In the genomic region with DNA sequence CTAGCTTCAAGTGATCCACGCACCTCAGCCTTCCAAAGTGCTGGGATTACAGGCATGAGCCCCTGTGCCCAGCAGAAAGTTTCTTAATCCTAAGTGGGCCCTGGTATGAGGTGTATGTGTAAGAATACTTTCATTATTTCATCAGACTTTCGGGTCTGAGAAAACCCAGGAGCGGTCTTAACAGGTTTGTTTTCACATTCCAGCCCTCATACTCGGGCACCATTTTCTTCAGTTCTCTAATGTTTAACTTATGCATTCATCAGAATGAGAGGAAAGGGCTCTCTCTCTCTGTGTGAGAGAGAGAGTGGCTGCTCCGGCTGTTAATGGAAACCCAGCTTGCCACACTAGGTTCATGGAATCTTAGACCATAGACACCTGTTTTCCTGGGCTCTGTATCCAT, we compare ENCODE assay signal across 24 cellular contexts. TPM values are rescaled to one million over a fixed set of nuclear protein-coding genes. Genes with fewer than 3 reads are reported as not detected.
DNase-seq lines count a peak whose midpoint lies in the region; ATAC-seq, FAIRE-seq and TF ChIP-seq lines count a peak whose summit lies in the region.
"Had no signal": no experiment of that assay in that cellular context is flagged by ENCODE, and none has a peak within 500 bp of the region (broad histone marks: within the 10 kb centered on the region; RNA-seq: fewer than 3 reads in every experiment).

No MANE protein-coding gene starts in this region.

- no peaks in the 10 kb centered on the region for H3K9me3 Mint-ChIP-seq in activated naive CD8-positive, alpha-beta T cell (ENCODE audit: low read depth)
- no peaks in the 10 kb centered on the region for H3K9me3 Mint-ChIP-seq in activated naive CD8-positive, alpha-beta T cell treated with anti-CD3 and anti-CD28 coated beads, Interleukin-2, amount 50 U/mL, for 24 hours
- no peaks in the 10 kb centered on the region for H3K9me3 Mint-ChIP-seq in activated T-cell treated with anti-CD3 and anti-CD28 coated beads, Interleukin-2, amount 50 U/mL, for 72 hours
- H3K9me3 Mint-ChIP-seq: activated B cell treated with CpG ODN at 0.5 μM for 24 hours; activated naive CD4-positive, alpha-beta T cell treated with anti-CD3 and anti-CD28 coated beads for 36 hours had no signal

- H3K36me3 ChIP-seq in kidney epithelial cell (ENCODE audit: control insufficient read depth, insufficient read depth, low read length) = no peaks in the 10 kb centered on the region
- no peaks in the 10 kb centered on the region for H3K36me3 ChIP-seq in smooth muscle cell (ENCODE audit: low read depth)
- H3K36me3 ChIP-seq: pancreas had no signal

- no peaks in the 10 kb centered on the region for H3K79me2 ChIP-seq in smooth muscle cell (ENCODE audit: low read depth)

- H3K27ac ChIP-seq in smooth muscle cell (ENCODE audit: low read depth) = peak overlapping the region; percentile 84
- H3K27ac ChIP-seq: dorsolateral prefrontal cortex, pancreas had no signal

- H3K27me3 Mint-ChIP-seq in activated naive CD8-positive, alpha-beta T cell = peaks cover 41% of the 10 kb centered on the region
- H3K27me3 Mint-ChIP-seq in activated naive CD8-positive, alpha-beta T cell treated with anti-CD3 and anti-CD28 coated beads, Interleukin-2, amount 50 U/mL, for 24 hours = peaks cover 39% of the 10 kb centered on the region
- H3K27me3 Mint-ChIP-seq in activated T-cell treated with anti-CD3 and anti-CD28 coated beads, Interleukin-2, amount 50 U/mL, for 72 hours (ENCODE audit: low read depth) = peaks cover 33% of the 10 kb centered on the region
- H3K27me3 Mint-ChIP-seq: activated B cell treated with CpG ODN at 0.5 μM for 24 hours had no signal

- no peak for ATAC-seq in activated naive CD8-positive, alpha-beta T cell treated with anti-CD3 and anti-CD28 coated beads, Interleukin-2, amount 50 U/mL, for 24 hours
- ATAC-seq in activated T-cell treated with anti-CD3 and anti-CD28 coated beads, Interleukin-2, amount 50 U/mL, for 72 hours (replicated peaks in 1 of 2) = no peak
- ATAC-seq in HG03439 (IDR thresholded peaks at IDR 0.05; ENCODE audit: unreplicated experiment) = no peak
- no peak for ATAC-seq in GM21381 (IDR thresholded peaks at IDR 0.05; ENCODE audit: unreplicated experiment)
- ATAC-seq: left cardiac atrium had no signal

- H3K9me3 ChIP-seq in smooth muscle cell (replicated peaks; ENCODE audit: low read depth) = no peaks in the 10 kb centered on the region
- H3K9me3 ChIP-seq: pancreas had no signal

- H2AFZ ChIP-seq in smooth muscle cell (ENCODE audit: low read depth) = no peak overlapping the region

- no peak for TF ChIP-seq POLR2A in H54 (IDR thresholded peaks at IDR 0.05; ENCODE audit: low read depth, low read length)

- 76% methylated on average over 5 of the region's 5 CpGs for WGBS in smooth muscle cell (ENCODE audit: low lambda C conversion rate)

- TF ChIP-seq CTCF in kidney epithelial cell (IDR thresholded peaks at IDR 0.05; ENCODE audit: insufficient read depth, low read length, poor library complexity, severe bottlenecking) (no peak), smooth muscle cell (IDR thresholded peaks at IDR 0.05; ENCODE audit: borderline replicate concordance, insufficient read depth, poor library complexity, severe bottlenecking) (no peak)

- peak overlapping the region; percentile 66 for H3K4me2 ChIP-seq in smooth muscle cell

- H4K20me1 ChIP-seq in smooth muscle cell (ENCODE audit: low read depth) = no peaks in the 10 kb centered on the region

- H3K27ac Mint-ChIP-seq in activated naive CD8-positive, alpha-beta T cell = no peak overlapping the region
- H3K27ac Mint-ChIP-seq in activated naive CD8-positive, alpha-beta T cell treated with anti-CD3 and anti-CD28 coated beads, Interleukin-2, amount 50 U/mL, for 24 hours = no peak overlapping the region
- no peak overlapping the region for H3K27ac Mint-ChIP-seq in activated T-cell treated with anti-CD3 and anti-CD28 coated beads, Interleukin-2, amount 50 U/mL, for 72 hours
- H3K27ac Mint-ChIP-seq: activated B cell treated with CpG ODN at 0.5 μM for 24 hours; activated naive CD4-positive, alpha-beta T cell treated with anti-CD3 and anti-CD28 coated beads for 36 hours had no signal

- H3K4me3 Mint-ChIP-seq in activated naive CD8-positive, alpha-beta T cell = peak overlapping the region; percentile 36
- no peak overlapping the region for H3K4me3 Mint-ChIP-seq in activated naive CD8-positive, alpha-beta T cell treated with anti-CD3 and anti-CD28 coated beads, Interleukin-2, amount 50 U/mL, for 24 hours
- H3K4me3 Mint-ChIP-seq in activated T-cell treated with anti-CD3 and anti-CD28 coated beads, Interleukin-2, amount 50 U/mL, for 72 hours = peak overlapping the region; percentile 37 to 57
- H3K4me3 Mint-ChIP-seq: activated B cell treated with CpG ODN at 0.5 μM for 24 hours; activated naive CD4-positive, alpha-beta T cell treated with anti-CD3 and anti-CD28 coated beads for 36 hours had no signal

- FAIRE-seq in H54 (lab: Jason Lieb, UNC) = no peak
- FAIRE-seq: GM19239, pancreas had no signal

- H3F3A ChIP-seq in smooth muscle cell (ENCODE audit: low read depth) = peaks cover 6% of the 10 kb centered on the region

- DNase-seq in activated naive CD8-positive, alpha-beta T cell treated with anti-CD3 and anti-CD28 coated beads, Interleukin-2, amount 50 U/mL, for 24 hours = no peak
- no peak for DNase-seq in activated T-cell treated with anti-CD3 and anti-CD28 coated beads, Interleukin-2, amount 50 U/mL, for 72 hours
- DNase-seq in kidney epithelial cell (ENCODE audit: low read depth) = peak; percentile 79
- no peak for DNase-seq in smooth muscle cell (lab: John Stamatoyannopoulos, UW; ENCODE audit: unreplicated experiment)
- no peak for DNase-seq in H54 (ENCODE audit: insufficient read length, low spot score)
- DNase-seq: activated B cell treated with CpG ODN at 0.5 μM for 24 hours; EL; hippocampal formation; left cardiac atrium; NCI-H1930; NCI-H446; NK-92 treated with Interleukin-12 subunit alpha and Interleukin-12 subunit beta, amount 100 ng/mL, for 24 hours; SHP77 treated with DMSO at 0.1 percent for 48 hours; stimulated activated CD4-positive, alpha-beta T cell treated with anti-CD3 and anti-CD28 coated beads, Interleukin-4, amount 100 ng/mL, for 1 hour; substantia nigra had no signal

- no peak overlapping the region for H3K9ac ChIP-seq in smooth muscle cell (ENCODE audit: low read depth)

- H3K36me3 Mint-ChIP-seq in activated naive CD8-positive, alpha-beta T cell = peaks cover 2% of the 10 kb centered on the region
- H3K36me3 Mint-ChIP-seq in activated naive CD8-positive, alpha-beta T cell treated with anti-CD3 and anti-CD28 coated beads, Interleukin-2, amount 50 U/mL, for 24 hours (ENCODE audit: low read depth) = no peaks in the 10 kb centered on the region
- H3K36me3 Mint-ChIP-seq in activated T-cell treated with anti-CD3 and anti-CD28 coated beads, Interleukin-2, amount 50 U/mL, for 72 hours (ENCODE audit: insufficient read depth in 2 of 2) = no peaks in the 10 kb centered on the region

- H3K4me1 Mint-ChIP-seq in activated naive CD8-positive, alpha-beta T cell (ENCODE audit: low read depth) = peaks cover 26% of the 10 kb centered on the region
- peaks cover 39% of the 10 kb centered on the region for H3K4me1 Mint-ChIP-seq in activated naive CD8-positive, alpha-beta T cell treated with anti-CD3 and anti-CD28 coated beads, Interleukin-2, amount 50 U/mL, for 24 hours
- H3K4me1 Mint-ChIP-seq in activated T-cell treated with anti-CD3 and anti-CD28 coated beads, Interleukin-2, amount 50 U/mL, for 72 hours (ENCODE audit: low read depth) = peaks cover 55% of the 10 kb centered on the region

- H3K4me3 ChIP-seq in kidney epithelial cell (ENCODE audit: low read depth, low read length) (no peak overlapping the region), smooth muscle cell (no peak overlapping the region)
- H3K4me3 ChIP-seq: dorsolateral prefrontal cortex, pancreas had no signal

- H3K27me3 ChIP-seq in kidney epithelial cell (ENCODE audit: control insufficient read depth, insufficient read depth, low read length) (no peaks in the 10 kb centered on the region), smooth muscle cell (ENCODE audit: low read depth) (peaks cover 3% of the 10 kb centered on the region)
- H3K27me3 ChIP-seq: pancreas had no signal

- H3K4me1 ChIP-seq in smooth muscle cell (ENCODE audit: low read depth) = peaks cover 21% of the 10 kb centered on the region
- H3K4me1 ChIP-seq: pancreas had no signal

RNA-seq across cellular contexts. Expression of a gene that starts 4.2 kb away (rescaled TPM):
- total RNA-seq in activated T-cell treated with anti-CD3 and anti-CD28 coated beads, Interleukin-2, amount 50 U/mL, for 72 hours = not detected
- total RNA-seq in kidney epithelial cell (1.3 and 2.4 TPM in 2 replicates), smooth muscle cell (1.7 TPM in 1 of 2 replicates, not detected in the other)
- polyA plus RNA-seq in smooth muscle cell = not detected in 2 replicates
- total RNA-seq: activated B cell treated with CpG ODN at 0.5 μM for 24 hours; activated naive CD4-positive, alpha-beta T cell treated with anti-CD3 and anti-CD28 coated beads for 36 hours; left cardiac atrium; pancreas; T-helper 2 cell treated with Interferon-gamma antibody and Interleukin-4, amounts not matched to agents 100 ng/mL and 5 ng/mL, for 36 hours had no signal
- polyA plus RNA-seq: AG04450 had no signal

RNA-seq across cellular contexts. Expression of a gene that starts 48.1 kb away (rescaled TPM):
- total RNA-seq in activated T-cell treated with anti-CD3 and anti-CD28 coated beads, Interleukin-2, amount 50 U/mL, for 72 hours = not detected
- 0.04 TPM in 1 of 2 replicates, not detected in the other for total RNA-seq in kidney epithelial cell
- not detected in 2 replicates for total RNA-seq in smooth muscle cell
- polyA plus RNA-seq in smooth muscle cell = not detected in 2 replicates
- total RNA-seq: activated B cell treated with CpG ODN at 0.5 μM for 24 hours; activated naive CD4-positive, alpha-beta T cell treated with anti-CD3 and anti-CD28 coated beads for 36 hours; dorsolateral prefrontal cortex; left cardiac atrium; pancreas; T-helper 2 cell treated with Interferon-gamma antibody and Interleukin-4, amounts not matched to agents 100 ng/mL and 5 ng/mL, for 36 hours had no signal
- polyA plus RNA-seq: pancreas had no signal
